28 cellular contexts compared by ENCODE assay signal in genomic region chr18:50262977-50263376, GRCh38. TPM values are rescaled to one million over a fixed set of nuclear protein-coding genes. Genes with fewer than 3 reads are reported as not detected.
"Had no signal": no experiment of that assay in that cellular context is flagged by ENCODE, and none has a peak within 500 bp of the region (broad histone marks: within the 10 kb centered on the region; RNA-seq: fewer than 3 reads in every experiment).

No MANE protein-coding gene starts in this region.

- H3K27ac Mint-ChIP-seq: stimulated activated effector memory CD8-positive, alpha-beta T cell treated with anti-CD3 and anti-CD28 coated beads, Interleukin-12 subunit alpha, Interleukin-12 subunit beta, amount 100 ng/mL, for 72 hours; stimulated activated memory B cell treated with anti-CD40 and anti-IgM and Interleukin-4, amounts not matched to agents 10 μg/mL and 1 μg/mL and 100 μg/mL, for 72 hours; stimulated activated naive B cell treated with anti-CD40 and anti-IgM and Interleukin-4, amounts not matched to agents 10 μg/mL and 1 μg/mL and 100 μg/mL, for 72 hours; stimulated activated naive CD8-positive, alpha-beta T cell treated with anti-CD3 and anti-CD28 coated beads, Interleukin-15, Interleukin-2, amounts not matched to agents 100 ng/mL and 50 ng/mL, for 24 hours; type B pancreatic cell had no signal

- H3K4me3 ChIP-seq: stomach, suprapubic skin, testis, thoracic aorta, thyroid gland, tibial artery, tibial nerve, transverse colon, upper lobe of right lung, uterus, vagina had no signal

- H3K36me3 ChIP-seq: stomach, suprapubic skin, thoracic aorta, thyroid gland, tibial artery, transverse colon, upper lobe of right lung, uterus, vagina had no signal

- H3K4me3 Mint-ChIP-seq: stimulated activated effector memory CD8-positive, alpha-beta T cell treated with anti-CD3 and anti-CD28 coated beads, Interleukin-12 subunit alpha, Interleukin-12 subunit beta, amount 100 ng/mL, for 72 hours; stimulated activated memory B cell treated with anti-CD40 and anti-IgM and Interleukin-4, amounts not matched to agents 10 μg/mL and 1 μg/mL and 100 μg/mL, for 72 hours; stimulated activated naive B cell treated with anti-CD40 and anti-IgM and Interleukin-4, amounts not matched to agents 10 μg/mL and 1 μg/mL and 100 μg/mL, for 72 hours; stimulated activated naive CD8-positive, alpha-beta T cell treated with anti-CD3 and anti-CD28 coated beads, Interleukin-15, amount 100 ng/mL, for 72 hours; stimulated activated naive CD8-positive, alpha-beta T cell treated with anti-CD3 and anti-CD28 coated beads, Interleukin-15, Interleukin-2, amounts not matched to agents 100 ng/mL and 50 ng/mL, for 24 hours; type B pancreatic cell had no signal

- H3K9me3 Mint-ChIP-seq: stimulated activated effector memory CD8-positive, alpha-beta T cell treated with anti-CD3 and anti-CD28 coated beads, Interleukin-12 subunit alpha, Interleukin-12 subunit beta, amount 100 ng/mL, for 72 hours; stimulated activated memory B cell treated with anti-CD40 and anti-IgM and Interleukin-4, amounts not matched to agents 10 μg/mL and 1 μg/mL and 100 μg/mL, for 72 hours; stimulated activated naive CD8-positive, alpha-beta T cell treated with anti-CD3 and anti-CD28 coated beads, Interleukin-15, amount 100 ng/mL, for 72 hours; stimulated activated naive CD8-positive, alpha-beta T cell treated with anti-CD3 and anti-CD28 coated beads, Interleukin-15, Interleukin-2, amounts not matched to agents 100 ng/mL and 50 ng/mL, for 24 hours; type B pancreatic cell had no signal

- H3K27me3 ChIP-seq: stomach, suprapubic skin, testis, thyroid gland, tibial artery, tibial nerve, transverse colon, upper lobe of right lung, uterus, vagina had no signal

- DNase-seq: stimulated activated CD4-positive, alpha-beta T cell treated with anti-CD3 and anti-CD28 coated beads, Interleukin-2, amount 100 ng/mL, for 48 hours; stimulated activated CD4-positive, alpha-beta T cell treated with anti-CD3 and anti-CD28 coated beads, Interleukin-4, amount 100 ng/mL, for 1 hour; stimulated activated CD4-positive, alpha-beta T cell treated with anti-CD3 and anti-CD28 coated beads, Interleukin-4, amount 100 ng/mL, for 24 hours; stimulated activated CD4-positive, alpha-beta T cell treated with anti-CD3 and anti-CD28 coated beads, Interleukin-4, amount 100 ng/mL, for 4 hours; stimulated activated CD8-positive, alpha-beta memory T cell treated with anti-CD3 and anti-CD28 coated beads, Interleukin-4, amount 100 ng/mL, for 48 hours; stimulated activated naive B cell treated with anti-CD40 and anti-IgM and Interleukin-4, amounts not matched to agents 10 μg/mL and 1 μg/mL and 100 μg/mL, for 72 hours; stimulated activated naive CD4-positive, alpha-beta T cell; stimulated activated naive CD4-positive, alpha-beta T cell treated with Interleukin-2 at 50 U/mL for 16 hours; stimulated activated naive CD8-positive, alpha-beta T cell treated with anti-CD3 and anti-CD28 coated beads, Interleukin-15, amount 100 ng/mL, for 72 hours; stimulated activated naive CD8-positive, alpha-beta T cell treated with anti-CD3 and anti-CD28 coated beads, Interleukin-15, Interleukin-2, amounts not matched to agents 100 U/mL and 50 U/mL, for 24 hours; stomach; substantia nigra; testis; thyroid gland; tibial artery; transverse colon; trophoblast cell; upper lobe of right lung; uterus had no signal

- H3K27ac ChIP-seq: stomach, suprapubic skin, testis, thoracic aorta, thyroid gland, tibial artery, tibial nerve, transverse colon, upper lobe of right lung, uterus, vagina had no signal

- H3K9me3 ChIP-seq: stomach, suprapubic skin, testis, thoracic aorta, thyroid gland, tibial artery, transverse colon, upper lobe of right lung, uterus, vagina had no signal

- FAIRE-seq: urothelium cell line had no signal

- H3K36me3 Mint-ChIP-seq: type B pancreatic cell had no signal

- H3K27me3 Mint-ChIP-seq: stimulated activated memory B cell treated with anti-CD40 and anti-IgM and Interleukin-4, amounts not matched to agents 10 μg/mL and 1 μg/mL and 100 μg/mL, for 72 hours; stimulated activated naive CD8-positive, alpha-beta T cell treated with anti-CD3 and anti-CD28 coated beads, Interleukin-15, amount 100 ng/mL, for 72 hours; stimulated activated naive CD8-positive, alpha-beta T cell treated with anti-CD3 and anti-CD28 coated beads, Interleukin-15, Interleukin-2, amounts not matched to agents 100 ng/mL and 50 ng/mL, for 24 hours had no signal

- ATAC-seq: stimulated activated effector memory CD8-positive, alpha-beta T cell treated with anti-CD3 and anti-CD28 coated beads, Interleukin-12 subunit alpha, Interleukin-12 subunit beta, amount 100 ng/mL, for 72 hours; stimulated activated memory B cell treated with anti-CD40 and anti-IgM and Interleukin-4, amounts not matched to agents 10 μg/mL and 1 μg/mL and 100 μg/mL, for 72 hours; stimulated activated naive B cell treated with anti-CD40 and anti-IgM and Interleukin-4, amounts not matched to agents 10 μg/mL and 1 μg/mL and 100 μg/mL, for 72 hours; stimulated activated naive CD8-positive, alpha-beta T cell treated with anti-CD3 and anti-CD28 coated beads, Interleukin-15, amount 100 ng/mL, for 72 hours; stimulated activated naive CD8-positive, alpha-beta T cell treated with anti-CD3 and anti-CD28 coated beads, Interleukin-15, Interleukin-2, amounts not matched to agents 100 U/mL and 50 U/mL, for 24 hours; upper lobe of right lung had no signal

RNA-seq across cellular contexts. Expression of gene CFAP53, which starts 3.3 kb away (rescaled TPM):
- total RNA-seq: upper lobe of right lung, vagina had no signal
